ENCODE assay signal across 29 cellular contexts in the genomic region with DNA sequence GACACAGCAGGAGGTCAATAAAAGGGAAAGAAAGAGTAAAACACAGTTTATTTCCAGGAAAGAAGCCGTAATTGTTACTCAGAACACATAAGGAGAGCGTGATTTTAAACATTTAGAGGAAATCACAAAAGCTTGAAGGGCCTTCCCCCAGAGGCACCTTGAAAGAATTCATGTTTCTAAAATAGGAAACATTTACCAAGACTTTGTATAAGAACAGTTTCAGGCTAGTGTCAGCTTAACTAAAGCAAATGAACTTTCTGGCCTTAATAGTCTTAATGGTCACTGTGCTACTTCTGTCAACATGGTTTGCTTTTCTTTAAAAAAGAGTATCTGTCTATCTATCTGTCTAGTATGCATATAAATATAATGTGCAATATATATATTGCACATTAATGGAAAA.
"Had no signal": no experiment of that assay in that cellular context is flagged by ENCODE, and none has a peak within 500 bp of the region (broad histone marks: within the 10 kb centered on the region; RNA-seq: fewer than 3 reads in every experiment).

No MANE protein-coding gene starts in this region.

- H3K27ac Mint-ChIP-seq: activated B cell treated with CpG ODN at 0.5 μM for 24 hours; activated CD8-positive, alpha-beta T cell treated with anti-CD3 and anti-CD28 coated beads for 36 hours; activated naive CD8-positive, alpha-beta T cell; activated T-helper 17 cell treated with anti-CD3 and anti-CD28 coated beads, Interleukin-2, amount 50 U/mL, for 72 hours; dendritic cell treated with granulocyte-macrophage colony-stimulating factor and Interleukin-4, amounts not matched to agents 40 ng/mL and 50 ng/mL, for 4 days; endodermal cell; T-helper 2 cell treated with Interferon-gamma antibody and Interleukin-4, amounts not matched to agents 5 μg/mL and 100 μg/mL, for 36 hours had no signal

- H3K4me3 ChIP-seq: coronary artery, dorsolateral prefrontal cortex had no signal

- H3K27ac ChIP-seq: brain microvascular endothelial cell, coronary artery, dorsolateral prefrontal cortex, WERI-Rb-1 had no signal

- H3K27me3 ChIP-seq: brain microvascular endothelial cell, dorsolateral prefrontal cortex had no signal

- DNase-seq: activated B cell treated with CpG ODN at 0.5 μM for 24 hours; activated CD4-positive, alpha-beta T cell treated with anti-CD3 and anti-CD28 coated beads for 48 hours; activated CD4-positive, alpha-beta T cell treated with anti-CD3 and anti-CD28 coated beads, Interleukin-2, amount 50 U/mL, for 1 hour; activated CD4-positive, alpha-beta T cell treated with anti-CD3 and anti-CD28 coated beads, Interleukin-2, amount 50 U/mL, for 48 hours; activated CD8-positive, alpha-beta memory T cell treated with anti-CD3 and anti-CD28 coated beads for 24 hours; activated CD8-positive, alpha-beta T cell treated with anti-CD3 and anti-CD28 coated beads for 36 hours; activated effector memory CD4-positive, alpha-beta T cell treated with Interleukin-2 at 50 U/mL for 16 hours; activated gamma-delta T cell treated with Interleukin-2 at 50 U/mL for 16 hours; activated naive CD4-positive, alpha-beta T cell treated with anti-CD3 and anti-CD28 coated beads, Interleukin-2, amount 50 U/mL, for 16 hours; activated naive CD4-positive, alpha-beta T cell treated with Interleukin-2 at 50 U/mL for 16 hours; activated T-cell treated with anti-CD3 and anti-CD28 coated beads, Interleukin-2, amount 50 U/mL, for 4 hours; amniotic stem cell; anterior cingulate cortex; brain microvascular endothelial cell; dorsolateral prefrontal cortex; effector memory CD4-positive, alpha-beta T cell; endodermal cell; foreskin fibroblast; head of caudate nucleus; T1000; WERI-Rb-1 had no signal

- H3K4me1 Mint-ChIP-seq: activated B cell treated with CpG ODN at 0.5 μM for 24 hours; activated T-helper 17 cell treated with anti-CD3 and anti-CD28 coated beads, Interleukin-2, amount 50 U/mL, for 72 hours; central memory CD8-positive, alpha-beta T cell; endodermal cell had no signal

- H3K27me3 Mint-ChIP-seq: activated B cell treated with CpG ODN at 0.5 μM for 24 hours; activated CD8-positive, alpha-beta T cell treated with anti-CD3 and anti-CD28 coated beads for 36 hours; activated naive CD8-positive, alpha-beta T cell; activated T-helper 17 cell treated with anti-CD3 and anti-CD28 coated beads, Interleukin-2, amount 50 U/mL, for 72 hours; central memory CD8-positive, alpha-beta T cell; dendritic cell treated with granulocyte-macrophage colony-stimulating factor and Interleukin-4, amounts not matched to agents 40 ng/mL and 50 ng/mL, for 4 days had no signal

- ATAC-seq: activated CD4-positive, CD25-positive, alpha-beta regulatory T cell treated with anti-CD3 and anti-CD28 coated beads, Interleukin-2, amount 50 U/mL, for 24 hours; activated CD8-positive, alpha-beta T cell treated with anti-CD3 and anti-CD28 coated beads for 36 hours; activated T-cell treated with anti-CD3 and anti-CD28 coated beads, Interleukin-2, amount 50 U/mL, for 4 hours; activated T-helper 17 cell treated with anti-CD3 and anti-CD28 coated beads, Interleukin-2, amount 50 U/mL, for 72 hours; esophagus mucosa had no signal

- H3K36me3 ChIP-seq: brain microvascular endothelial cell, WERI-Rb-1 had no signal

- H3K9me3 Mint-ChIP-seq: endodermal cell had no signal

- H3K36me3 Mint-ChIP-seq: activated naive CD8-positive, alpha-beta T cell had no signal

- H3K4me3 Mint-ChIP-seq: activated B cell treated with CpG ODN at 0.5 μM for 24 hours; activated CD8-positive, alpha-beta T cell treated with anti-CD3 and anti-CD28 coated beads for 36 hours; activated naive CD8-positive, alpha-beta T cell; activated T-cell treated with anti-CD3 and anti-CD28 coated beads, Interleukin-2, amount 50 U/mL, for 4 hours; activated T-helper 17 cell treated with anti-CD3 and anti-CD28 coated beads, Interleukin-2, amount 50 U/mL, for 72 hours; central memory CD8-positive, alpha-beta T cell; dendritic cell treated with granulocyte-macrophage colony-stimulating factor and Interleukin-4, amounts not matched to agents 40 ng/mL and 50 ng/mL, for 4 days; endodermal cell; T-helper 2 cell treated with Interferon-gamma antibody and Interleukin-4, amounts not matched to agents 5 μg/mL and 100 μg/mL, for 36 hours had no signal
